In genomic region chr19:40599331-40600085, GRCh38 we compare ENCODE assay signal across 10 cellular contexts. TPM values are rescaled to one million over a fixed set of nuclear protein-coding genes. Genes with fewer than 3 reads are reported as not detected.
A peak's percentile ranks its signal among the peaks of the same experiment; 100 is the strongest.
DNase-seq lines count a peak whose midpoint lies in the region; ATAC-seq and TF ChIP-seq lines count a peak whose summit lies in the region.
"Had no signal": no experiment of that assay in that cellular context is flagged by ENCODE, and none has a peak within 500 bp of the region (broad histone marks: within the 10 kb centered on the region; RNA-seq: fewer than 3 reads in every experiment).

No MANE protein-coding gene starts in this region.

- peaks cover 3% of the 10 kb centered on the region for H3K27me3 Mint-ChIP-seq in chondrocyte (ENCODE audit: low read depth)

- no peak overlapping the region for H3K27ac ChIP-seq in DND-41 (ENCODE audit: low read length)
- no peak overlapping the region for H3K27ac ChIP-seq in neuronal stem cell (replicated peaks; ENCODE audit: low read length)
- H3K27ac ChIP-seq: epithelial cell of prostate had no signal

- no peak overlapping the region for H3K23ac ChIP-seq in neuronal stem cell (ENCODE audit: low read depth, low read length, poor library complexity)

- no CpG with 5 or more reads among the region's 12 CpGs for WGBS in neuronal stem cell (ENCODE audit: extremely low coverage in 2 of 2, insufficient read length in 2 of 2, insufficient replicate concordance in 1 of 2), 2 donors

- peak overlapping the region; percentile 3; the same call in 1 of the 2 replicates for H3K4me2 ChIP-seq in DND-41 (ENCODE audit: insufficient read depth, low read length)
- no peak overlapping the region for H3K4me2 ChIP-seq in neuronal stem cell (ENCODE audit: insufficient read depth, low read length, poor library complexity, severe bottlenecking)

- no peak overlapping the region; the same call in 1 of the 2 replicates for H2AFZ ChIP-seq in DND-41 (ENCODE audit: low read depth, low read length)
- H2AFZ ChIP-seq in neuronal stem cell (ENCODE audit: low read length) = no peak overlapping the region

- no peaks in the 10 kb centered on the region for H3K79me2 ChIP-seq in DND-41 (ENCODE audit: insufficient read depth, low read length)

- H3K27me3 ChIP-seq in DND-41 (ENCODE audit: insufficient read depth, low read length, poor library complexity) (peaks cover 11% of the 10 kb centered on the region), neuronal stem cell (ENCODE audit: control insufficient read depth in 3 of 3, insufficient read depth in 3 of 3, low read depth in 1 of 3, low read length in 3 of 3) (peaks cover 0 to 47% (median 3%) of the 10 kb centered on the region in 3 experiments)

- H3K79me1 ChIP-seq in neuronal stem cell (ENCODE audit: low read depth, low read length) = no peaks in the 10 kb centered on the region

- DNase-seq in DND-41 = peak; percentile 51
- peak; percentile 45 for DNase-seq in NCI-H226
- DNase-seq in chondrocyte (ENCODE audit: low spot score) = no peak
- no peak for DNase-seq in neuronal stem cell (ENCODE audit: low spot score)
- DNase-seq in midbrain (lab: John Stamatoyannopoulos, UW) = no peak
- DNase-seq in stimulated activated CD4-positive, alpha-beta T cell treated with anti-CD3 and anti-CD28 coated beads, Interleukin-2, amount 100 ng/mL, for 48 hours = no peak

- H3K14ac ChIP-seq in neuronal stem cell (ENCODE audit: low read length) = peak overlapping the region; percentile 4

- peaks cover 48% of the 10 kb centered on the region for H3K4me1 Mint-ChIP-seq in chondrocyte (ENCODE audit: low read depth)

- H3K27ac Mint-ChIP-seq in chondrocyte (ENCODE audit: unreplicated experiment) = peak overlapping the region; percentile 46

- no peak overlapping the region for H2BK15ac ChIP-seq in neuronal stem cell (ENCODE audit: low read length)

- H3K4ac ChIP-seq in neuronal stem cell (ENCODE audit: low read length) = no peak overlapping the region

- TF ChIP-seq CTCF in DND-41 (IDR thresholded peaks at IDR 0.05; ENCODE audit: borderline replicate concordance, extremely low read depth, low read length, poor library complexity, severe bottlenecking) (no peak), chondrocyte (IDR thresholded peaks at IDR 0.05) (no peak)

- H4K8ac ChIP-seq in neuronal stem cell (ENCODE audit: low read depth, low read length) = no peak overlapping the region

- H2BK12ac ChIP-seq in neuronal stem cell (ENCODE audit: low read length) = no peak overlapping the region

- H3K9me3 Mint-ChIP-seq in chondrocyte (ENCODE audit: low read depth) = no peaks in the 10 kb centered on the region

- H3K18ac ChIP-seq in neuronal stem cell (ENCODE audit: low read length) = peak overlapping the region; percentile 81

- no peaks in the 10 kb centered on the region; the same call in 1 of the 2 replicates for H4K20me1 ChIP-seq in DND-41 (ENCODE audit: insufficient read depth, low read length)

- H3K9ac ChIP-seq in DND-41 (ENCODE audit: low read depth, low read length) = no peak overlapping the region
- peak overlapping the region; percentile 45 for H3K9ac ChIP-seq in neuronal stem cell (ENCODE audit: low read depth, low read length, poor library complexity)

- H3K36me3 Mint-ChIP-seq in chondrocyte (ENCODE audit: low read depth) = no peaks in the 10 kb centered on the region

- H3K4me1 ChIP-seq in DND-41 (ENCODE audit: insufficient read depth, low read length) (peaks cover 37% of the 10 kb centered on the region), neuronal stem cell (ENCODE audit: control insufficient read depth in 2 of 2, insufficient read depth in 1 of 2, low read depth in 1 of 2, low read length in 2 of 2) (peaks cover 19 to 26% of the 10 kb centered on the region in 2 donors)

- H2BK5ac ChIP-seq in neuronal stem cell (ENCODE audit: low read length) = no peak overlapping the region

- H4K91ac ChIP-seq in neuronal stem cell (ENCODE audit: low read depth, low read length, poor library complexity) = no peak overlapping the region

- no peaks in the 10 kb centered on the region for H3K36me3 ChIP-seq in DND-41 (ENCODE audit: insufficient read depth, low read length)
- peaks cover 0 to 36% of the 10 kb centered on the region in 2 donors for H3K36me3 ChIP-seq in neuronal stem cell (replicated peaks in 1 of 2; ENCODE audit: control insufficient read depth in 2 of 2, insufficient read depth in 2 of 2, low read length in 2 of 2)

- no peak overlapping the region for H2BK120ac ChIP-seq in neuronal stem cell (ENCODE audit: low read depth, low read length)

- H3K9me3 ChIP-seq in DND-41 (ENCODE audit: insufficient read depth, low read length, severe bottlenecking) = no peaks in the 10 kb centered on the region
- no peaks in the 10 kb centered on the region for H3K9me3 ChIP-seq in neuronal stem cell (replicated peaks in 1 of 2; ENCODE audit: control insufficient read depth in 2 of 2, insufficient read depth in 1 of 2, low read depth in 1 of 2, low read length in 2 of 2)

- peak overlapping the region; percentile 51 for H2AK5ac ChIP-seq in neuronal stem cell (ENCODE audit: low read depth, low read length)

- H3K4me3 ChIP-seq in DND-41 (ENCODE audit: low read depth in 1 of 2, low read length in 2 of 2) = no peak overlapping the region
- H3K4me3 ChIP-seq in neuronal stem cell (ENCODE audit: low read length in 2 of 2) = peak overlapping the region in 1 of 2 donors; percentile 56
- H3K4me3 ChIP-seq: skin epidermis had no signal

- ATAC-seq in DND-41 (ENCODE audit: insufficient read depth, low read depth) (no peak), GM18907 (IDR thresholded peaks at IDR 0.05; ENCODE audit: unreplicated experiment) (no peak), GM18909 (IDR thresholded peaks at IDR 0.05; ENCODE audit: poor library complexity, unreplicated experiment) (no peak)

- no peak overlapping the region for H3K4me3 Mint-ChIP-seq in chondrocyte (ENCODE audit: unreplicated experiment)

RNA-seq across cellular contexts. Expression of gene LTBP4, which starts 1.7 kb away (rescaled TPM):
- total RNA-seq in chondrocyte = 161 to 311 TPM (median 163 TPM) in 3 replicates
- polyA plus RNA-seq in neuronal stem cell (2013, experiment 1 of 2) = 83.2 TPM
- 84.5 TPM for polyA plus RNA-seq in neuronal stem cell (2013, experiment 2 of 2)

RNA-seq across cellular contexts. Expression of gene SHKBP1, which starts 22.8 kb away (rescaled TPM):
- total RNA-seq in chondrocyte = 40.9 to 47.8 TPM (median 46.8 TPM) in 3 replicates
- 71.5 TPM for polyA plus RNA-seq in neuronal stem cell (2013, experiment 1 of 2)
- polyA plus RNA-seq in neuronal stem cell (2013, experiment 2 of 2) = 74.4 TPM

Comparison
In these comparisons a context has a peak if more than half of its experiments do, and no peak if none do; other contexts are left out.
1. DNase-seq: peak in DND-41 (single experiment) and NCI-H226 (single experiment); none in chondrocyte (single experiment), neuronal stem cell (single experiment), midbrain (single experiment) and stimulated activated CD4-positive, alpha-beta T cell treated with anti-CD3 and anti-CD28 coated beads, Interleukin-2, amount 100 ng/mL, for 48 hours (0 of 2).